10 cellular contexts compared by ENCODE assay signal in genomic region chr12:91182664-91183455, GRCh38. TPM values are rescaled to one million over a fixed set of nuclear protein-coding genes. Genes with fewer than 3 reads are reported as not detected.
A peak's percentile ranks its signal among the peaks of the same experiment; 100 is the strongest.
DNase-seq lines count a peak whose midpoint lies in the region; ATAC-seq, FAIRE-seq and TF ChIP-seq lines count a peak whose summit lies in the region.
"Had no signal": no experiment of that assay in that cellular context is flagged by ENCODE, and none has a peak within 500 bp of the region (broad histone marks: within the 10 kb centered on the region; RNA-seq: fewer than 3 reads in every experiment).

Gene DCN, minus strand, starts transcription at chr12:91182817. Its CDS starts 4,265 bp downstream, at chr12:91178552.

- intact Hi-C loops in natural killer cell (cut with micrococcal nuclease), result no loop called here

- H3K9me3 Mint-ChIP-seq in H9 (no peaks in the 10 kb centered on the region), natural killer cell (no peaks in the 10 kb centered on the region)
- H3K9me3 Mint-ChIP-seq: activated CD8-positive, alpha-beta T cell treated with anti-CD3 and anti-CD28 coated beads for 36 hours had no signal

- H2BK15ac ChIP-seq in H9 (ENCODE audit: low read depth, low read length), result no peak within 1 kb of the TSS

- H3T11ph ChIP-seq in H9 (ENCODE audit: low read length), result no peak within 1 kb of the TSS

- H3K4me3 Mint-ChIP-seq in H9, result no peak within 1 kb of the TSS
- H3K4me3 Mint-ChIP-seq in natural killer cell, result no peak within 1 kb of the TSS
- H3K4me3 Mint-ChIP-seq: activated CD8-positive, alpha-beta T cell treated with anti-CD3 and anti-CD28 coated beads for 36 hours had no signal

- H3K4me1 Mint-ChIP-seq in H9 (peaks cover 0 to 19% of the 10 kb centered on the region in 2 experiments; a peak in 2 of 4 replicates), natural killer cell (no peaks in the 10 kb centered on the region)

- no peak within 1 kb of the TSS for H3K14ac ChIP-seq in H9 (ENCODE audit: insufficient read depth, low read length)

- no peak within 1 kb of the TSS for H4K91ac ChIP-seq in H9 (ENCODE audit: insufficient read length, low read depth, low read length)

- ATAC-seq in HG03196 (IDR thresholded peaks at IDR 0.05; ENCODE audit: unreplicated experiment) (no peak), natural killer cell (no peak), HG02870 (IDR thresholded peaks at IDR 0.05; ENCODE audit: unreplicated experiment) (no peak)
- ATAC-seq: activated CD8-positive, alpha-beta T cell treated with anti-CD3 and anti-CD28 coated beads for 36 hours had no signal

- H3K9me3 ChIP-seq in H9 (ENCODE audit: control insufficient read depth, low read depth, low read length) (no peaks in the 10 kb centered on the region), small intestine (ENCODE audit: control insufficient read depth, low read depth) (no peaks in the 10 kb centered on the region)

- no peak within 1 kb of the TSS for H2BK5ac ChIP-seq in H9 (ENCODE audit: insufficient read length, low read length)

- WGBS in H9 (ENCODE audit: extremely low coverage, insufficient read length, low lambda C conversion rate), result no CpG with 5 or more reads among the region's 4 CpGs
- WGBS in small intestine, 3 donors, result 57 to 83% (median 65%) methylated on average over 4 of the region's 4 CpGs

- no peak within 1 kb of the TSS for H3K4me3 ChIP-seq in small intestine (ENCODE audit: low read depth in 1 of 2, low read length in 2 of 2)

- no peak for DNase-seq in H9
- DNase-seq in dermis blood vessel endothelial cell, result no peak
- peak; percentile 33 for DNase-seq in left kidney (ENCODE audit: low read depth, low spot score)
- DNase-seq in small intestine, result no peak
- no peak for DNase-seq in putamen (ENCODE audit: low spot score)
- no peak for DNase-seq in natural killer cell
- DNase-seq: activated CD8-positive, alpha-beta T cell treated with anti-CD3 and anti-CD28 coated beads for 36 hours; caudate nucleus had no signal

- H3K4ac ChIP-seq in H9 (ENCODE audit: low read depth, low read length), result no peak within 1 kb of the TSS

- H2BK12ac ChIP-seq in H9 (ENCODE audit: insufficient read length, low read depth, low read length), result no peak within 1 kb of the TSS

- H4K5ac ChIP-seq in H9 (ENCODE audit: insufficient read length, low read depth, low read length), result no peak within 1 kb of the TSS

- H3K4me1 ChIP-seq in H9 (ENCODE audit: insufficient read depth, low read length) (no peaks in the 10 kb centered on the region), small intestine (ENCODE audit: control insufficient read depth in 2 of 2, insufficient read depth in 1 of 2, low read depth in 1 of 2, low read length in 1 of 2) (no peaks in the 10 kb centered on the region)

- H3K4me2 ChIP-seq in H9 (ENCODE audit: insufficient read depth, insufficient read length, low read length), result no peak within 1 kb of the TSS

- H3K56ac ChIP-seq in H9 (ENCODE audit: insufficient read length, low read depth, low read length), result no peak within 1 kb of the TSS

- H2AK5ac ChIP-seq in H9 (ENCODE audit: insufficient read length, low read length), result no peak within 1 kb of the TSS

- H3K79me2 ChIP-seq in H9 (ENCODE audit: insufficient read depth, low read length), result no peaks in the 10 kb centered on the region

- no peak within 1 kb of the TSS for H2AFZ ChIP-seq in H9 (ENCODE audit: low read length)

- H3K27ac ChIP-seq in H9 (ENCODE audit: insufficient read length, low read depth, low read length) (no peak within 1 kb of the TSS), small intestine (ENCODE audit: low read depth in 1 of 2, low read length in 1 of 2) (peak within 1 kb of the TSS in 1 of 2 donors; percentile 80)

- H3K18ac ChIP-seq in H9 (ENCODE audit: insufficient read length, low read depth, low read length), result no peak within 1 kb of the TSS

- H3K27me3 Mint-ChIP-seq in H9 (ENCODE audit: low read depth), result no peaks in the 10 kb centered on the region
- no peaks in the 10 kb centered on the region for H3K27me3 Mint-ChIP-seq in natural killer cell (ENCODE audit: low read depth in 2 of 2)
- H3K27me3 Mint-ChIP-seq: activated CD8-positive, alpha-beta T cell treated with anti-CD3 and anti-CD28 coated beads for 36 hours had no signal

- H3K27ac Mint-ChIP-seq in H9, result peak within 1 kb of the TSS in 2 of 3 experiments; percentile 44 to 72; a peak in 3 of 7 replicates
- no peak within 1 kb of the TSS for H3K27ac Mint-ChIP-seq in natural killer cell
- H3K27ac Mint-ChIP-seq: activated CD8-positive, alpha-beta T cell treated with anti-CD3 and anti-CD28 coated beads for 36 hours had no signal

- H2BK120ac ChIP-seq in H9 (ENCODE audit: low read depth, low read length, poor library complexity, severe bottlenecking), result no peak within 1 kb of the TSS

- no peak for TF ChIP-seq CTCF in H9 (conservative IDR thresholded peaks at IDR 0.05)
- no peak for TF ChIP-seq CTCF in natural killer cell (IDR thresholded peaks at IDR 0.05)

- no peak within 1 kb of the TSS for H3K9ac ChIP-seq in H9 (ENCODE audit: extremely low read depth, insufficient read length, low read length)

- no peaks in the 10 kb centered on the region for H3K23me2 ChIP-seq in H9 (ENCODE audit: insufficient read length, low read depth, low read length, poor library complexity, severe bottlenecking)

- H3K36me3 Mint-ChIP-seq in H9 (ENCODE audit: insufficient read depth in 1 of 3, low read depth in 3 of 3) (no peaks in the 10 kb centered on the region), natural killer cell (no peaks in the 10 kb centered on the region)

- no peak for FAIRE-seq in small intestine (lab: Jason Lieb, UNC)

- no peaks in the 10 kb centered on the region for H4K20me1 ChIP-seq in H9 (ENCODE audit: control insufficient read depth, insufficient read depth, insufficient read length)

- H3K79me1 ChIP-seq in H9 (ENCODE audit: insufficient read depth, low read depth, low read length, poor library complexity, severe bottlenecking), result no peaks in the 10 kb centered on the region

- no peak within 1 kb of the TSS for H2BK20ac ChIP-seq in H9 (ENCODE audit: low read depth, low read length, poor library complexity, severe bottlenecking)

- H3K23ac ChIP-seq in H9 (ENCODE audit: insufficient read length, low read depth, low read length), result no peak within 1 kb of the TSS

- H4K8ac ChIP-seq in H9 (replicated peaks; ENCODE audit: insufficient read length, low read depth, low read length), result no peak within 1 kb of the TSS

- no peaks in the 10 kb centered on the region for H3K36me3 ChIP-seq in small intestine (ENCODE audit: control insufficient read depth in 2 of 2, insufficient read depth in 2 of 2, low read length in 2 of 2)

- H3K27me3 ChIP-seq in H9 (ENCODE audit: insufficient read depth, low read length) (no peaks in the 10 kb centered on the region), small intestine (ENCODE audit: control insufficient read depth in 2 of 2, insufficient read depth in 2 of 2, low read length in 2 of 2) (no peaks in the 10 kb centered on the region)

RNA-seq across cellular contexts. Expression of gene DCN, which starts in this region (rescaled TPM):
- total RNA-seq in H9 (2021) (not detected in 2 replicates), dermis blood vessel endothelial cell (4.3 and 35.6 TPM in 2 replicates), natural killer cell (under 1 TPM in 1 of 3 donors, not detected in 2; 0.90 TPM)
- polyA plus RNA-seq in small intestine, result 100 to 1,000 TPM in 1 of 3 donors, 10 to 100 TPM in 1, 1 to 10 TPM in 1; 8.1 to 390 (median 55.4) TPM
- total RNA-seq: activated CD8-positive, alpha-beta T cell treated with anti-CD3 and anti-CD28 coated beads for 36 hours had no signal

Comparison
In these comparisons a context has a peak if more than half of its experiments do, and no peak if none do; other contexts are left out.
1. H3K27ac Mint-ChIP-seq: peak in H9 (2 of 3); none in natural killer cell (0 of 2).